26 cellular contexts compared by ENCODE assay signal in the genomic region with DNA sequence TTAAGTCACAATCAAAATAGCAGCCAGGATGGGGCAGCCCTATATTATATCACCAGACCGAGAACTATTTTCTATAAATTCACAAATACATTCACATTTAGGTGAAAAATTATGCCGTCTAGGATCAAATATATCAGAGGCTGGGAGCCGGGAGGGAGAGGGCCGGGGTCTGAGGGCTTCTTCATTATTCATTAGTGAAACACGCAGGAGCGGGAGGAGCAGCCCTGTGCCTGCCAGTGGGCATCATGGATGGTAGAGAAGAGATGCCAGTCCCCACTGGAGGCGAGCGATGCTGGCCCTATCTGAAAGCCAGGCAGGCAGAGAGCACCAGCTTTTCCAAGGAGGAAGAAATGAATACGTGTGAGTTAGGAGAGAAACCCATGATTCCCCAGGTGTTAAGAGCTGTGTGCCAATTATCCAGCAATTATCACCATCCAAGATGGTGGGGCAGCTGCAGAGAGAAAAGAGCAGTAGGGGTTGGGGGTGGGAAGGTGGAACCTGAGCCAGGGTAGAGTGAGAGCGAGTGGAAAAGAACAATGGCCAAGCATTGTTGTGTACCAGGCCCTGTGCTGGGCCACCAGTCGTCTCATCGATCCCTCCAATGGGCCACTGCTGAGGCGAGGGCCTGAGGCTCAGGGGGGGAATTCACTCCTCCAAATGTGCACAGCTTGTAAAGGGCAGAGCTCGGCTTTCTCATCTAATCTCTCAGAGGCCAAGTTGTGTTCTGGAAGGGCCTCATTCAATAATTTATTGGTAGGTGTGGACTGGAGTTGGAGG.
A peak's percentile ranks its signal among the peaks of the same experiment; 100 is the strongest.
DNase-seq lines count a peak whose midpoint lies in the region; ATAC-seq and TF ChIP-seq lines count a peak whose summit lies in the region.
"Had no signal": no experiment of that assay in that cellular context is flagged by ENCODE, and none has a peak within 500 bp of the region (broad histone marks: within the 10 kb centered on the region; RNA-seq: fewer than 3 reads in every experiment).

No MANE protein-coding gene starts in this region.

- H3K27me3 ChIP-seq in right atrium auricular region, result no peaks in the 10 kb centered on the region

- no peak overlapping the region for H3K4me3 Mint-ChIP-seq in activated T-helper 2 cell treated with anti-CD3 and anti-CD28 coated beads, Interferon-gamma antibody, Interleukin-2, Interleukin-4, amounts not matched to agents 10 μg/mL and 5 μg/mL and 100 μg/mL, durations not matched to agents 14 hours and 24 hours and 36 hours (ENCODE audit: low read depth)
- H3K4me3 Mint-ChIP-seq: activated CD4-positive, alpha-beta memory T cell treated with anti-CD3 and anti-CD28 coated beads for 36 hours; naive thymus-derived CD4-positive, alpha-beta T cell had no signal

- peak in 2 of 3 experiments; percentile 43 to 81 for DNase-seq in NCI-H1417 (lab: John Stamatoyannopoulos, UW)
- no peak for DNase-seq in NCI-H1417 treated with DMSO at 0.1 percent for 48 hours (lab: John Stamatoyannopoulos, UW)
- DNase-seq in right atrium auricular region (ENCODE audit: low spot score), result peak; percentile 16
- no peak for DNase-seq in left ventricle myocardium superior
- DNase-seq in mesenteric fat pad (ENCODE audit: low spot score), result peak; percentile 72
- DNase-seq in activated T-helper 2 cell treated with anti-CD3 and anti-CD28 coated beads, Interferon-gamma antibody, Interleukin-2, Interleukin-4, amounts not matched to agents 10 μg/mL and 5 μg/mL and 100 μg/mL, durations not matched to agents 14 hours and 24 hours and 36 hours (ENCODE audit: low spot score), result no peak
- DNase-seq in CD1c-positive myeloid dendritic cell (ENCODE audit: extremely low spot score), result no peak
- DNase-seq: 8988T; activated CD4-positive, alpha-beta memory T cell treated with anti-CD3 and anti-CD28 coated beads for 36 hours; activated CD4-positive, alpha-beta T cell treated with anti-CD3 and anti-CD28 coated beads for 1 hour; activated effector memory CD4-positive, alpha-beta T cell treated with Interleukin-2 at 50 U/mL for 16 hours; C1 segment of cervical spinal cord; kidney; naive thymus-derived CD4-positive, alpha-beta T cell; NCI-H1048; NCI-H524; PC-9; Right ventricle myocardium superior; stimulated activated naive CD4-positive, alpha-beta T cell treated with Interleukin-2 at 50 U/mL for 16 hours; T-helper 2 cell had no signal

- ATAC-seq in left ventricle myocardium superior (no peak), HG02763 (IDR thresholded peaks at IDR 0.05; ENCODE audit: unreplicated experiment) (no peak)
- ATAC-seq: K562; naive thymus-derived CD4-positive, alpha-beta T cell; SK-N-SH treated with all-trans-retinoic acid at 6 μM for 48 hours had no signal

- peaks cover under 1% of the 10 kb centered on the region for H3K4me1 Mint-ChIP-seq in activated T-helper 2 cell treated with anti-CD3 and anti-CD28 coated beads, Interferon-gamma antibody, Interleukin-2, Interleukin-4, amounts not matched to agents 10 μg/mL and 5 μg/mL and 100 μg/mL, durations not matched to agents 14 hours and 24 hours and 36 hours (ENCODE audit: low read depth)
- H3K4me1 Mint-ChIP-seq: naive thymus-derived CD4-positive, alpha-beta T cell had no signal

- no peak overlapping the region for H3K27ac ChIP-seq in right atrium auricular region
- H3K27ac ChIP-seq: cardiac muscle cell, PC-9, suprapubic skin had no signal

- no peaks in the 10 kb centered on the region for H3K4me1 ChIP-seq in right atrium auricular region
- H3K4me1 ChIP-seq: HAP-1, suprapubic skin had no signal

- H3K27me3 Mint-ChIP-seq in activated T-helper 2 cell treated with anti-CD3 and anti-CD28 coated beads, Interferon-gamma antibody, Interleukin-2, Interleukin-4, amounts not matched to agents 10 μg/mL and 5 μg/mL and 100 μg/mL, durations not matched to agents 14 hours and 24 hours and 36 hours (ENCODE audit: low read depth), result peaks cover 6% of the 10 kb centered on the region

- TF ChIP-seq CTCF in right atrium auricular region (IDR thresholded peaks at IDR 0.05), result no peak

- H3K36me3 ChIP-seq in right atrium auricular region, result no peaks in the 10 kb centered on the region
- H3K36me3 ChIP-seq: cardiac muscle cell, HAP-1, suprapubic skin had no signal

- no peaks in the 10 kb centered on the region for H3K9me3 ChIP-seq in right atrium auricular region
- H3K9me3 ChIP-seq: HAP-1, suprapubic skin had no signal

- H3K4me3 ChIP-seq in right atrium auricular region, result no peak overlapping the region
- H3K4me3 ChIP-seq: cardiac muscle cell, HAP-1, K562, PC-9, suprapubic skin had no signal

- no peaks in the 10 kb centered on the region for H3K9me3 Mint-ChIP-seq in activated T-helper 2 cell treated with anti-CD3 and anti-CD28 coated beads, Interferon-gamma antibody, Interleukin-2, Interleukin-4, amounts not matched to agents 10 μg/mL and 5 μg/mL and 100 μg/mL, durations not matched to agents 14 hours and 24 hours and 36 hours
- H3K9me3 Mint-ChIP-seq: activated CD4-positive, alpha-beta memory T cell treated with anti-CD3 and anti-CD28 coated beads for 36 hours had no signal

- intact Hi-C loops in left ventricle myocardium superior (cut with micrococcal nuclease), result no loop called here
- intact Hi-C loops in activated T-helper 2 cell treated with anti-CD3 and anti-CD28 coated beads, Interferon-gamma antibody, Interleukin-2, Interleukin-4, amounts not matched to agents 10 μg/mL and 5 μg/mL and 100 μg/mL, durations not matched to agents 14 hours and 24 hours and 36 hours (cut with micrococcal nuclease), result no loop called here

- no peak overlapping the region for H3K27ac Mint-ChIP-seq in activated T-helper 2 cell treated with anti-CD3 and anti-CD28 coated beads, Interferon-gamma antibody, Interleukin-2, Interleukin-4, amounts not matched to agents 10 μg/mL and 5 μg/mL and 100 μg/mL, durations not matched to agents 14 hours and 24 hours and 36 hours
- H3K27ac Mint-ChIP-seq: activated CD4-positive, alpha-beta memory T cell treated with anti-CD3 and anti-CD28 coated beads for 36 hours; naive thymus-derived CD4-positive, alpha-beta T cell had no signal

- no peaks in the 10 kb centered on the region for H3K36me3 Mint-ChIP-seq in activated T-helper 2 cell treated with anti-CD3 and anti-CD28 coated beads, Interferon-gamma antibody, Interleukin-2, Interleukin-4, amounts not matched to agents 10 μg/mL and 5 μg/mL and 100 μg/mL, durations not matched to agents 14 hours and 24 hours and 36 hours (ENCODE audit: low read depth)
- H3K36me3 Mint-ChIP-seq: activated CD4-positive, alpha-beta memory T cell treated with anti-CD3 and anti-CD28 coated beads for 36 hours had no signal

Comparison
In these comparisons a context has a peak if more than half of its experiments do, and no peak if none do; other contexts are left out.
1. DNase-seq: peak in NCI-H1417 (2 of 3), right atrium auricular region (single experiment) and mesenteric fat pad (single experiment); none in NCI-H1417 treated with DMSO at 0.1 percent for 48 hours (single experiment), left ventricle myocardium superior (single experiment), activated T-helper 2 cell treated with anti-CD3 and anti-CD28 coated beads, Interferon-gamma antibody, Interleukin-2, Interleukin-4, amounts not matched to agents 10 μg/mL and 5 μg/mL and 100 μg/mL, durations not matched to agents 14 hours and 24 hours and 36 hours (single experiment) and CD1c-positive myeloid dendritic cell (single experiment).